In the genomic region with DNA sequence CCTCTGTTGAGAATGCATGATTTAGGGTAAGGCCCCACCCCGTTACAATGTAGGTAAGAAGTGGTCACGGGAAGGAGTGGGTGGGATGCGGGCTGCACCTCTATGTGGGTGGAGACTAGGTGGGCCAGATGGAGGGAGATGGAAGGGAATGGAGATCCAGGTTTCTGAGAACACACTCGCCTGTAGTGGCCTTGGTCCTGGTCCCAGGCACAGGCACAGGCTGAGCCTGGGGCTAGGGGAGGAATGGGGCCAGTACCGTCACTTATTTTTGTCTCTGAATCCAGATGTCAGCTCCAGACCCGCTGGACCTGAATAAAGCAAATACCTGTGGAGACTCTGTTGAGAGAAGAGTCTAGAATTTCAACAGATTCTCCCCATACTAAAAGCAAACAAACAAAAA, we compare ENCODE assay signal across 12 cellular contexts. TPM values are rescaled to one million over a fixed set of nuclear protein-coding genes. Genes with fewer than 3 reads are reported as not detected.
A peak's percentile ranks its signal among the peaks of the same experiment; 100 is the strongest.
DNase-seq lines count a peak whose midpoint lies in the region; ATAC-seq and TF ChIP-seq lines count a peak whose summit lies in the region.
"Had no signal": no experiment of that assay in that cellular context is flagged by ENCODE, and none has a peak within 500 bp of the region (broad histone marks: within the 10 kb centered on the region; RNA-seq: fewer than 3 reads in every experiment).

No MANE protein-coding gene starts in this region.

- H3K9me3 ChIP-seq in muscle layer of colon (ENCODE audit: low read length) (no peaks in the 10 kb centered on the region), thoracic aorta (no peaks in the 10 kb centered on the region)

- peak overlapping the region; percentile 8 for H3K9ac ChIP-seq in muscle layer of colon (ENCODE audit: low read length)

- H3K27ac ChIP-seq in muscle layer of colon (ENCODE audit: low read depth, low read length) (no peak overlapping the region), thoracic aorta (peak overlapping the region; percentile 88 to 96)

- peaks cover 3% of the 10 kb centered on the region for H3K36me3 ChIP-seq in muscle layer of colon (ENCODE audit: insufficient read depth, low read length)
- H3K36me3 ChIP-seq in thoracic aorta, result no peaks in the 10 kb centered on the region

- H3K27me3 ChIP-seq in muscle layer of colon (ENCODE audit: control insufficient read depth in 1 of 2, insufficient read depth in 2 of 2, low read length in 2 of 2) (no peaks in the 10 kb centered on the region), thoracic aorta (replicated peaks; ENCODE audit: insufficient read depth) (no peaks in the 10 kb centered on the region)

- no peak for TF ChIP-seq CTCF in thoracic aorta (IDR thresholded peaks at IDR 0.05)

- ATAC-seq in thoracic aorta (ENCODE audit: insufficient number of reproducible peaks, low FRiP score, low read depth), result no peak
- ATAC-seq in GM21723 (IDR thresholded peaks at IDR 0.05; ENCODE audit: unreplicated experiment), result no peak
- ATAC-seq: activated naive CD8-positive, alpha-beta T cell treated with anti-CD3 and anti-CD28 coated beads, Interleukin-2, amount 50 U/mL, for 24 hours had no signal

- no peak overlapping the region for H3K4me3 ChIP-seq in muscle layer of colon (ENCODE audit: low read depth in 1 of 2, low read length in 2 of 2)
- H3K4me3 ChIP-seq in thoracic aorta, result peak overlapping the region; percentile 51

- peak; percentile 6 for DNase-seq in NCI-H69 (lab: John Stamatoyannopoulos, UW)
- DNase-seq in dedifferentiated amniotic fluid mesenchymal stem cell (ENCODE audit: extremely low spot score), result peak; percentile 26
- DNase-seq in thoracic aorta (ENCODE audit: low spot score), result no peak
- no peak for DNase-seq in activated naive CD4-positive, alpha-beta T cell treated with anti-CD3 and anti-CD28 coated beads, Interleukin-2, amount 50 U/mL, for 16 hours
- DNase-seq in stimulated activated CD4-positive, alpha-beta T cell treated with anti-CD3 and anti-CD28 coated beads, Interleukin-4, amount 100 ng/mL, for 4 hours, result no peak
- DNase-seq in cerebellar cortex (ENCODE audit: low spot score), result no peak
- DNase-seq: activated CD4-positive, alpha-beta memory T cell treated with anti-CD3 and anti-CD28 coated beads, Interleukin-2, amount 10 ng/mL, durations not matched to agents 7 days and 5 days; activated naive CD8-positive, alpha-beta T cell treated with anti-CD3 and anti-CD28 coated beads, Interleukin-2, amount 50 U/mL, for 24 hours; NCI-H446 treated with DMSO at 0.1 percent for 48 hours had no signal

- H3K4me1 ChIP-seq in muscle layer of colon (ENCODE audit: insufficient read depth, low read length) (peaks cover 41% of the 10 kb centered on the region), thoracic aorta (ENCODE audit: control insufficient read depth in 1 of 2, low read depth in 2 of 2) (peaks cover 37 to 60% of the 10 kb centered on the region in 2 donors)

RNA-seq across cellular contexts. Expression of gene GOLGA6A, which starts 31.5 kb away (rescaled TPM):
- under 1 TPM; 0.14 to 0.42 TPM for total RNA-seq in thoracic aorta
- total RNA-seq: activated CD4-positive, alpha-beta memory T cell treated with anti-CD3 and anti-CD28 coated beads, Interleukin-2, amount 10 ng/mL, durations not matched to agents 7 days and 5 days; kidney epithelial cell had no signal

RNA-seq across cellular contexts. Expression of gene PML, which starts 56.3 kb away (rescaled TPM):
- total RNA-seq in thoracic aorta, result 100 to 1,000 TPM in 1 of 2 donors, 10 to 100 TPM in 1; 77.2 to 138 TPM

RNA-seq across cellular contexts. Expression of gene STOML1, which starts 58.7 kb away (rescaled TPM):
- total RNA-seq in thoracic aorta, result 10 to 100 TPM; 23.6 to 37.9 TPM

Comparison
In these comparisons a context has a peak if more than half of its experiments do, and no peak if none do; other contexts are left out.
1. DNase-seq: peak in NCI-H69 (single experiment) and dedifferentiated amniotic fluid mesenchymal stem cell (single experiment); none in thoracic aorta (single experiment), activated naive CD4-positive, alpha-beta T cell treated with anti-CD3 and anti-CD28 coated beads, Interleukin-2, amount 50 U/mL, for 16 hours (single experiment), stimulated activated CD4-positive, alpha-beta T cell treated with anti-CD3 and anti-CD28 coated beads, Interleukin-4, amount 100 ng/mL, for 4 hours (0 of 2) and cerebellar cortex (single experiment).